ENCODE assay signal across 8 cellular contexts in the genomic region with DNA sequence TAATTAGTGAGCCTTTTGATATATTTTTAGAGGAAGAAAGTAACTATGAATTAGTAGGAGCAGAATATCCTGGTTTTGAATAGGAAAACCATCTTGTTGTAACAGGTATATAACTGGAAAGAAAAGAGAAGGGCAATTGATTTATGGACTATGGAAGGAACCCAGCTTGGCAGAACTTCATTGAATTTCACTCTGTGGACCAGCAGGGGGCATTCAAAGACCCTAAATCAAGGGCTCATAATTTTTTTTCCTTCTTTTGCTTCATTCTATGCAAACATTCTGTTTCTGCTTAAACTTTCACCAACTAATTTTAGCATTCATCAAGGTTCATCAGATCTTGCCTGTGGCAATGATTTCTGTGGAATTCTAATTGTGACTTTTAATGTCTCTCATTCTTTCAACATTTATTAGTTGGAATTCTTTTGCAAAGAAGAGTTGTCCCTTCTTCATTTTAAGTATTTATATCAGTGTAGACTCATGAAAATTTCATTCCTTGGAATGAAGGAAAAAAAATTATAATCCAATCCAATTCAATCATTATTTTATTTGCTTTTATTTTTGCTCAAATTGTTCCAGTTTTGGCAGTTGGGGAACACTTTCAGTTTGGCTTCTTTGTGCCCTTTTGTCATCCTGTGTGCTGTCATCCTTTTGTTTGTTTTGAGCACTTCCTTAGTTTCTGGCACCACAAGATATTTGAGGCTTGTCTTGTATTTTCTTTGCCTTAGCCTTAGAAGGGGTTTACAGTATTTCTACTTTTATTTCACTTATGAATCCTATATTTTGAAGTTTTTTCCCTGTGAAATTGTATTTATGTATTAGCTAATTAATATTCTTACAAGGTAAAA. TPM values are rescaled to one million over a fixed set of nuclear protein-coding genes. Genes with fewer than 3 reads are reported as not detected.
DNase-seq lines count a peak whose midpoint lies in the region; ATAC-seq, FAIRE-seq and TF ChIP-seq lines count a peak whose summit lies in the region.

No MANE protein-coding gene starts in this region.

- no peak overlapping the region for H3K27ac ChIP-seq in RWPE1
- H3K27ac ChIP-seq in left lung: peak overlapping the region in 1 of 2 donors; percentile 38
- no peak overlapping the region for H3K27ac ChIP-seq in testis

- peak; percentile 53 for TF ChIP-seq CTCF in RWPE1 (conservative IDR thresholded peaks at IDR 0.05; ENCODE audit: low read depth)
- peak; percentile 54 for TF ChIP-seq CTCF in bronchial epithelial cell (IDR thresholded peaks at IDR 0.05; ENCODE audit: insufficient read depth, low read length, severe bottlenecking)
- peak; percentile 45 to 69 for TF ChIP-seq CTCF in left lung (IDR thresholded peaks at IDR 0.05)
- peak; percentile 20 to 50 (median 42) for TF ChIP-seq CTCF in testis (IDR thresholded peaks at IDR 0.05)

- ATAC-seq in Right ventricle myocardium superior (ENCODE audit: poor library complexity): peak; percentile 47
- peak; percentile 46 for ATAC-seq in HG03432 (IDR thresholded peaks at IDR 0.05; ENCODE audit: unreplicated experiment)
- ATAC-seq in left lung: peak; percentile 80

- FAIRE-seq in bronchial epithelial cell (lab: Jason Lieb, UNC): no peak

- H3K4me1 ChIP-seq in left lung (peaks cover 6 to 25% of the 10 kb centered on the region in 2 donors), testis (no peaks in the 10 kb centered on the region)

- no peak for TF ChIP-seq POLR2A in testis (IDR thresholded peaks at IDR 0.05)

- H3K4me3 ChIP-seq in bronchial epithelial cell (ENCODE audit: low read depth, low read length) (no peak overlapping the region), left lung (no peak overlapping the region), testis (no peak overlapping the region)

- CTCF ChIA-PET in RWPE1 (lab: Yijun Ruan, JAX): interaction anchor here (0.7 to 2.4 kb wide), 4 partner anchors 18 to 419 kb away, joined by 3 to 9 read pairs (median 3); no protein-coding TSS in a partner anchor

- no peaks in the 10 kb centered on the region for H3K9me3 ChIP-seq in left lung
- H3K9me3 ChIP-seq in testis: no peaks in the 10 kb centered on the region

- H3K36me3 ChIP-seq in bronchial epithelial cell (ENCODE audit: control insufficient read depth, insufficient read depth, low read length) (no peaks in the 10 kb centered on the region), left lung (peaks cover 0 to 8% of the 10 kb centered on the region in 2 donors), testis (ENCODE audit: low read depth, missing control alignments) (no peaks in the 10 kb centered on the region)

- no peak for DNase-seq in Right ventricle myocardium superior
- DNase-seq in cardiac septum (ENCODE audit: low spot score): no peak
- DNase-seq in RWPE1 (ENCODE audit: low spot score): peak; percentile 30
- peak; percentile 46 for DNase-seq in bronchial epithelial cell (ENCODE audit: low read depth)
- no peak for DNase-seq in left lung
- DNase-seq in testis: peak; percentile 18
- no peak for DNase-seq in NCI-H524 treated with DMSO at 0.1 percent for 48 hours (lab: John Stamatoyannopoulos, UW)

- intact Hi-C loops in Right ventricle myocardium superior (cut with DNase I): loop anchor here (5.0 to 10.0 kb wide), 2 partner anchors 43 to 285 kb away; no protein-coding TSS in a partner anchor
- intact Hi-C loops in cardiac septum (cut with DNase I): loop anchor here (2.0 to 5.0 kb wide), 3 partner anchors 43 to 728 kb away; no protein-coding TSS in a partner anchor
- intact Hi-C loops in left lung (cut with DNase I): loop anchor here (5.0 to 10.0 kb wide), 3 partner anchors 415 to 728 kb away; no protein-coding TSS in a partner anchor
- intact Hi-C loops in testis (cut with DNase I; ENCODE audit: low total_unique reads): loop anchor here (10.0 kb wide), 1 partner anchor 415 kb away; no protein-coding TSS in a partner anchor

- POLR2A ChIA-PET in RWPE1 (lab: Yijun Ruan, JAX; ENCODE audit: low non-redundant PET): no interaction called here

- H3K27me3 ChIP-seq in bronchial epithelial cell (ENCODE audit: control insufficient read depth, insufficient read depth, low read length) (no peaks in the 10 kb centered on the region), left lung (no peaks in the 10 kb centered on the region), testis (no peaks in the 10 kb centered on the region)

RNA-seq across cellular contexts. Expression of a gene that starts 30.4 kb away (rescaled TPM):
- total RNA-seq in Right ventricle myocardium superior (45.5 TPM), cardiac septum (26.9 TPM), bronchial epithelial cell (3.9 and 6.7 TPM in 2 replicates), left lung (10 to 100 TPM; 15.9 to 17.0 TPM), testis (10 to 100 TPM; 11.7 to 17.0 TPM)
- 14.6 TPM for polyA plus RNA-seq in testis (ENCODE audit: insufficient read depth, low read depth, low replicate concordance)

RNA-seq across cellular contexts. Expression of a gene that starts 39.9 kb away (rescaled TPM):
- 12.9 TPM for total RNA-seq in Right ventricle myocardium superior
- total RNA-seq in cardiac septum: 16.0 TPM
- 40.3 and 70.3 TPM in 2 replicates for total RNA-seq in bronchial epithelial cell
- 10 to 100 TPM; 57.9 to 76.0 TPM for total RNA-seq in left lung
- total RNA-seq in testis: 10 to 100 TPM in 1 of 2 donors, 1 to 10 TPM in 1; 6.9 to 14.7 TPM
- polyA plus RNA-seq in testis (ENCODE audit: insufficient read depth, low read depth, low replicate concordance): 5.4 TPM

Comparison
In these comparisons a context has a peak if more than half of its experiments do, and no peak if none do; other contexts are left out.
1. DNase-seq: peak in RWPE1 (single experiment), bronchial epithelial cell (single experiment) and testis (single experiment); none in Right ventricle myocardium superior (single experiment), cardiac septum (single experiment), left lung (0 of 2) and NCI-H524 treated with DMSO at 0.1 percent for 48 hours (single experiment).
2. Peak in every context shown above with its lines, with median percentiles within 50 percentile points of each other: ATAC-seq and CTCF ChIP-seq.